ENCODE assay signal across 17 cellular contexts in genomic region chr7:932651-932975, GRCh38. TPM values are rescaled to one million over a fixed set of nuclear protein-coding genes. Genes with fewer than 3 reads are reported as not detected.
DNase-seq lines count a peak whose midpoint lies in the region; ATAC-seq and TF ChIP-seq lines count a peak whose summit lies in the region.
"Had no signal": no experiment of that assay in that cellular context is flagged by ENCODE, and none has a peak within 500 bp of the region (broad histone marks: within the 10 kb centered on the region; RNA-seq: fewer than 3 reads in every experiment).

No MANE protein-coding gene starts in this region.

- no peak for TF ChIP-seq CTCF in PC-9 (conservative IDR thresholded peaks at IDR 0.05)

- H4K20me1 ChIP-seq in BLaER1 treated with 17β-estradiol and CSF1 and Interleukin-3, amounts not matched to agents 10 nM and 100 nM, result peaks cover 0 to 26% (median 8%) of the 10 kb centered on the region in 11 experiments; a peak in 10 of 22 replicates
- H4K20me1 ChIP-seq in PC-9 (ENCODE audit: insufficient read depth), result no peaks in the 10 kb centered on the region

- BruUV-seq in PC-9 (replicated peaks; lab: Mats Ljungman, UMichigan), result TSS peak; percentile 15

- H3K27ac ChIP-seq in BLaER1 treated with 17β-estradiol and CSF1 and Interleukin-3, amounts not matched to agents 10 nM and 100 nM, result peak overlapping the region in 10 of 11 experiments; percentile 71 to 83 (median 80); a peak in 15 of 22 replicates
- no peak overlapping the region for H3K27ac ChIP-seq in PC-9

- peak overlapping the region in 1 of 10 experiments; percentile 41; a peak in 1 of 20 replicates for H3K4me3 ChIP-seq in BLaER1 treated with 17β-estradiol and CSF1 and Interleukin-3, amounts not matched to agents 10 nM and 100 nM
- no peak overlapping the region for H3K4me3 ChIP-seq in PC-9
- H3K4me3 ChIP-seq: GM23338 had no signal

- H3K36me3 ChIP-seq in BLaER1 treated with 17β-estradiol and CSF1 and Interleukin-3, amounts not matched to agents 10 nM and 100 nM, result peaks cover 5 to 50% (median 30%) of the 10 kb centered on the region in 11 experiments; a peak in 17 of 22 replicates
- H3K36me3 ChIP-seq in PC-9 (ENCODE audit: low read depth), result no peaks in the 10 kb centered on the region

- DNase-seq in PC-9 (no peak), left ventricle myocardium superior (peak; percentile 4), posterior vena cava (ENCODE audit: low spot score) (peak; percentile 69)
- DNase-seq in activated T-cell treated with anti-CD3 and anti-CD28 coated beads, Interleukin-2, amount 50 U/mL, for 1 hour, result no peak
- DNase-seq: DMS 273 treated with DMSO at 0.1 percent for 48 hours; DND-41; KBM-7; NCI-H1105; NCI-H2081 treated with DMSO at 0.1 percent for 48 hours; NK-92 treated with Interleukin-12 subunit alpha and Interleukin-12 subunit beta, amount 100 ng/mL, for 24 hours; SIG-M5 had no signal

- H2AFZ ChIP-seq in PC-9, result no peak overlapping the region
- H2AFZ ChIP-seq: GM23338 had no signal

- H3F3A ChIP-seq in PC-9 (ENCODE audit: insufficient read depth, low read depth), result peaks cover 12% of the 10 kb centered on the region

- no peaks in the 10 kb centered on the region for H3K9me2 ChIP-seq in PC-9 (ENCODE audit: insufficient read depth)

- intact Hi-C loops in PC-9 (cut with micrococcal nuclease; ENCODE audit: unreplicated experiment), result no loop called here
- intact Hi-C loops in left ventricle myocardium superior (cut with micrococcal nuclease), result no loop called here
- intact Hi-C loops in posterior vena cava (cut with DNase I), result no loop called here

- H3K79me2 ChIP-seq in PC-9 (ENCODE audit: low read depth), result no peaks in the 10 kb centered on the region

- ATAC-seq in left ventricle myocardium superior (no peak), GM19395 (IDR thresholded peaks at IDR 0.05; ENCODE audit: unreplicated experiment) (no peak), HG02973 (IDR thresholded peaks at IDR 0.05; ENCODE audit: unreplicated experiment) (no peak)
- ATAC-seq: GM23338, HepG2, SK-N-SH treated with all-trans-retinoic acid at 6 μM for 48 hours had no signal

- CTCF ChIA-PET in PC-9 (lab: Charles Lee), result no interaction called here

- peak overlapping the region in 6 of 11 experiments; percentile 66 to 75 (median 70); a peak in 10 of 22 replicates for H3K9ac ChIP-seq in BLaER1 treated with 17β-estradiol and CSF1 and Interleukin-3, amounts not matched to agents 10 nM and 100 nM

- H3K27me3 ChIP-seq in BLaER1 treated with 17β-estradiol and CSF1 and Interleukin-3, amounts not matched to agents 10 nM and 100 nM, result no peaks in the 10 kb centered on the region
- no peaks in the 10 kb centered on the region for H3K27me3 ChIP-seq in PC-9 (ENCODE audit: insufficient read depth, low read depth)

- H3K4me1 ChIP-seq in BLaER1 treated with 17β-estradiol and CSF1 and Interleukin-3, amounts not matched to agents 10 nM and 100 nM, result peaks cover 82 to 91% (median 89%) of the 10 kb centered on the region in 10 experiments
- H3K4me1 ChIP-seq in PC-9 (replicated peaks; ENCODE audit: insufficient read depth), result peaks cover 13% of the 10 kb centered on the region

- no peaks in the 10 kb centered on the region for H3K9me3 ChIP-seq in BLaER1 treated with 17β-estradiol and CSF1 and Interleukin-3, amounts not matched to agents 10 nM and 100 nM (replicated peaks in 1 of 11)
- H3K9me3 ChIP-seq in PC-9 (ENCODE audit: insufficient read depth, low read depth), result no peaks in the 10 kb centered on the region

- POLR2A ChIA-PET in PC-9 (lab: Charles Lee; ENCODE audit: unreplicated experiment), result no interaction called here

- H3K4me2 ChIP-seq in BLaER1 treated with 17β-estradiol and CSF1 and Interleukin-3, amounts not matched to agents 10 nM and 100 nM, result peak overlapping the region; percentile 31 to 100 (median 95); a peak in 21 of 22 replicates
- H3K4me2 ChIP-seq in PC-9, result no peak overlapping the region
- H3K4me2 ChIP-seq: GM23338 had no signal

RNA-seq across cellular contexts. Expression of gene ADAP1, which starts 21.9 kb away (rescaled TPM):
- total RNA-seq in PC-9 (2021) (73.9 and 102 TPM in 2 replicates), left ventricle myocardium superior (10.2 TPM), posterior vena cava (10 to 100 TPM; 16.3 to 17.8 TPM)

RNA-seq across cellular contexts. Expression of gene COX19, which starts 42.7 kb away (rescaled TPM):
- 28.9 and 29.3 TPM in 2 replicates for total RNA-seq in PC-9 (2021)
- 9.6 TPM for total RNA-seq in left ventricle myocardium superior
- total RNA-seq in posterior vena cava, result 1 to 10 TPM; 5.9 to 8.4 TPM

RNA-seq across cellular contexts. Expression of gene CYP2W1, which starts 50.4 kb away (rescaled TPM):
- total RNA-seq in PC-9 (2021) (0.63 TPM in 1 of 2 replicates, not detected in the other), left ventricle myocardium superior (not detected), posterior vena cava (not detected)
- total RNA-seq: GM23338 had no signal

RNA-seq across cellular contexts. Expression of gene GET4, which starts 56.3 kb away (rescaled TPM):
- total RNA-seq in PC-9 (2021) (120 and 166 TPM in 2 replicates), left ventricle myocardium superior (20.6 TPM), posterior vena cava (10 to 100 TPM; 13.2 to 16.3 TPM)

Comparison
In these comparisons a context has a peak if more than half of its experiments do, and no peak if none do; other contexts are left out.
1. DNase-seq: peak in left ventricle myocardium superior (single experiment) and posterior vena cava (single experiment); none in PC-9 (0 of 2) and activated T-cell treated with anti-CD3 and anti-CD28 coated beads, Interleukin-2, amount 50 U/mL, for 1 hour (single experiment).